8 cellular contexts compared by ENCODE assay signal in genomic region chr15:44726568-44727461, GRCh38. TPM values are rescaled to one million over a fixed set of nuclear protein-coding genes. Genes with fewer than 3 reads are reported as not detected.
DNase-seq lines count a peak whose midpoint lies in the region; ATAC-seq and TF ChIP-seq lines count a peak whose summit lies in the region.

No MANE protein-coding gene starts in this region.

- DNase-seq in NCI-H2107 treated with DMSO at 0.1 percent for 48 hours (lab: John Stamatoyannopoulos, UW; ENCODE audit: unreplicated experiment) (peak; percentile 6), NCI-H2107 (lab: John Stamatoyannopoulos, UW) (no peak), activated T-helper 1 cell treated with Interleukin-2 at 50 U/mL for 16 hours (ENCODE audit: low read depth) (peak; percentile 60), fibroblast of the aortic adventitia (ENCODE audit: low read depth) (peak; percentile 92), psoas muscle (no peak)

- H3K27me3 ChIP-seq in OCI-LY3 (ENCODE audit: low read depth, low read length) (no peaks in the 10 kb centered on the region), psoas muscle (ENCODE audit: insufficient read depth in 3 of 3, low read length in 2 of 3) (no peaks in the 10 kb centered on the region)

- H3K9me3 ChIP-seq in OCI-LY3 (ENCODE audit: insufficient read depth, low read length): no peaks in the 10 kb centered on the region
- no peaks in the 10 kb centered on the region for H3K9me3 ChIP-seq in psoas muscle

- 0 out of 2 replicates have a peak, but pooled peaks have one; percentile 18 for TF ChIP-seq CTCF in OCI-LY3 (IDR thresholded peaks at IDR 0.05; ENCODE audit: low read depth, low read length)
- no peak for TF ChIP-seq CTCF in fibroblast of the aortic adventitia (IDR thresholded peaks at IDR 0.05; ENCODE audit: insufficient read depth, low read length)
- TF ChIP-seq CTCF in psoas muscle (IDR thresholded peaks at IDR 0.05): no peak

- H3K4me3 ChIP-seq in OCI-LY3 (ENCODE audit: low read length) (peak overlapping the region; percentile 72), fibroblast of the aortic adventitia (ENCODE audit: low read depth, low read length) (peak overlapping the region; percentile 17), psoas muscle (peak overlapping the region; percentile 29)

- H3K4me1 ChIP-seq in OCI-LY3 (ENCODE audit: low read length) (peaks cover 68% of the 10 kb centered on the region), psoas muscle (peaks cover 15% of the 10 kb centered on the region)

- peak overlapping the region; percentile 88 for H3K4me2 ChIP-seq in OCI-LY3 (ENCODE audit: low read length)

- H3K36me3 ChIP-seq in OCI-LY3 (replicated peaks; ENCODE audit: low read depth, low read length) (peaks cover 6% of the 10 kb centered on the region), psoas muscle (ENCODE audit: insufficient read depth in 1 of 2, low read depth in 1 of 2) (peaks cover 2 to 6% of the 10 kb centered on the region in 2 donors)

- peaks cover 49% of the 10 kb centered on the region for H3K79me2 ChIP-seq in OCI-LY3 (ENCODE audit: low read length)

- peak overlapping the region; percentile 98 for H3K27ac ChIP-seq in OCI-LY3 (ENCODE audit: low read length)
- H3K27ac ChIP-seq in psoas muscle: peak overlapping the region; percentile 93

- 38 to 52% (median 42%) methylated on average over 5 of the region's 5 CpGs for WGBS in psoas muscle, 3 donors

- peak overlapping the region; percentile 90 for H3K9ac ChIP-seq in OCI-LY3 (ENCODE audit: low read length)

- no peak overlapping the region for H2AFZ ChIP-seq in OCI-LY3 (ENCODE audit: low read depth, low read length)

- no peaks in the 10 kb centered on the region for H4K20me1 ChIP-seq in OCI-LY3 (ENCODE audit: insufficient read depth, low read length)

- ATAC-seq in HG02852 (IDR thresholded peaks at IDR 0.05; ENCODE audit: unreplicated experiment) (peak; percentile 44), psoas muscle (peak in 1 of 4 donors; percentile 9), HG02623 (IDR thresholded peaks at IDR 0.05; ENCODE audit: unreplicated experiment) (no peak)

- intact Hi-C loops in psoas muscle (cut with DNase I): no loop called here

RNA-seq across cellular contexts. Expression of gene TRIM69, which starts 9.5 kb away (rescaled TPM):
- total RNA-seq in fibroblast of the aortic adventitia (ENCODE audit: low replicate concordance) (9.5 and 17.9 TPM in 2 replicates), psoas muscle (10 to 100 TPM; 24.1 to 39.0 (median 32.1) TPM)
- polyA plus RNA-seq in psoas muscle: 10 to 100 TPM; 22.3 to 36.7 (median 25.9) TPM

RNA-seq across cellular contexts. Expression of gene B2M, which starts 15.5 kb away (rescaled TPM):
- total RNA-seq in fibroblast of the aortic adventitia (ENCODE audit: low replicate concordance) (2,390 and 3,757 TPM in 2 replicates), psoas muscle (100 to 1,000 TPM; 400 to 577 (median 512) TPM)
- 100 to 1,000 TPM; 687 to 891 (median 729) TPM for polyA plus RNA-seq in psoas muscle

RNA-seq across cellular contexts. Expression of gene PATL2, which starts 15.7 kb away (rescaled TPM):
- total RNA-seq in fibroblast of the aortic adventitia (ENCODE audit: low replicate concordance) (0.72 and 0.82 TPM in 2 replicates), psoas muscle (under 1 TPM in 2 of 4 donors, not detected in 2; 0.74 to 0.88 TPM)
- polyA plus RNA-seq in psoas muscle: under 1 TPM; 0.03 to 0.23 (median 0.16) TPM

Comparison
In these comparisons a context has a peak if more than half of its experiments do, and no peak if none do; other contexts are left out.
1. DNase-seq: peak in NCI-H2107 treated with DMSO at 0.1 percent for 48 hours (single experiment), activated T-helper 1 cell treated with Interleukin-2 at 50 U/mL for 16 hours (single experiment) and fibroblast of the aortic adventitia (single experiment); none in NCI-H2107 (single experiment) and psoas muscle (0 of 2).
2. H3K4me3 ChIP-seq: peak in every context shown above with its lines; median percentile 72 in OCI-LY3; 29 in psoas muscle; 17 in fibroblast of the aortic adventitia.